In the genomic region with DNA sequence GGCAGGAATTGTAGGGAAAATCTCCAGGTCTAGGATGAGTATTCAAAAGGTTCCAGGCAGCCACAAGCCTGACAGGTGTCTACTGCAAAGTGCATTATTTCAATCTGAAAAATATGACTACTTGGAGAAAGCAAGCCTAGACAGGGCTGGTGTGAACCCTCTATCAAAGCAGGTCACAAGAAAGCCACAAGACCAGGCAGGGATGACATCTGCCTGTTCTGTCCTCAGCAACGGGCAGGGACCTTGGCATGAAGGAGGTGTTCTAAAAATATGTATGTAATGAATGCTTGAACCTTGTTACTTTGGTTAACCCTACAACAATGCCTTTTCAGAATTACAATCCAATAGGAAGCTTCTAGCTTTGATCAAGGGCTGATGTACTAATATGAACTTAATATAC, we compare ENCODE assay signal across 16 cellular contexts. TPM values are rescaled to one million over a fixed set of nuclear protein-coding genes. Genes with fewer than 3 reads are reported as not detected.
"Had no signal": no experiment of that assay in that cellular context is flagged by ENCODE, and none has a peak within 500 bp of the region (broad histone marks: within the 10 kb centered on the region; RNA-seq: fewer than 3 reads in every experiment).

No MANE protein-coding gene starts in this region.

- H3K27ac Mint-ChIP-seq: activated CD4-positive, alpha-beta T cell treated with anti-CD3 and anti-CD28 coated beads, Interleukin-2, amount 10 ng/mL, durations not matched to agents 7 days and 5 days; activated T-helper 1 cell treated with anti-CD3 and anti-CD28 coated beads, Interleukin-12 subunit alpha, Interleukin-12 subunit beta, Interleukin-2, Interleukin-4 antibody, amounts not matched to agents 30 ng/mL and 10 ng/mL and 1 ng/mL, durations not matched to agents 14 hours and 24 hours and 36 hours had no signal

- DNase-seq: activated CD4-positive, alpha-beta T cell treated with anti-CD3 and anti-CD28 coated beads, Interleukin-2, amount 10 ng/mL, durations not matched to agents 7 days and 5 days; activated CD4-positive, CD25-positive, alpha-beta regulatory T cell; activated naive CD4-positive, alpha-beta T cell treated with Interleukin-2 at 50 U/mL for 16 hours; anterior cingulate cortex; brain microvascular endothelial cell; left cardiac atrium; naive thymus-derived CD8-positive, alpha-beta T cell; retina had no signal

- H3K4me3 ChIP-seq: lung, SK-N-MC, smooth muscle cell had no signal

- H3K9me3 Mint-ChIP-seq: activated CD4-positive, alpha-beta T cell treated with anti-CD3 and anti-CD28 coated beads, Interleukin-2, amount 10 ng/mL, durations not matched to agents 7 days and 5 days; activated T-helper 1 cell treated with anti-CD3 and anti-CD28 coated beads, Interleukin-12 subunit alpha, Interleukin-12 subunit beta, Interleukin-2, Interleukin-4 antibody, amounts not matched to agents 30 ng/mL and 10 ng/mL and 1 ng/mL, durations not matched to agents 14 hours and 24 hours and 36 hours; naive thymus-derived CD8-positive, alpha-beta T cell had no signal

- H3K27ac ChIP-seq: brain microvascular endothelial cell, SK-N-MC had no signal

- H3K36me3 ChIP-seq: brain microvascular endothelial cell had no signal

- FAIRE-seq: endometrium had no signal

- H3K4me3 Mint-ChIP-seq: activated CD4-positive, alpha-beta T cell treated with anti-CD3 and anti-CD28 coated beads, Interleukin-2, amount 10 ng/mL, durations not matched to agents 7 days and 5 days; activated T-helper 1 cell treated with anti-CD3 and anti-CD28 coated beads, Interleukin-12 subunit alpha, Interleukin-12 subunit beta, Interleukin-2, Interleukin-4 antibody, amounts not matched to agents 30 ng/mL and 10 ng/mL and 1 ng/mL, durations not matched to agents 14 hours and 24 hours and 36 hours had no signal

- H3K27me3 Mint-ChIP-seq: activated CD4-positive, alpha-beta T cell treated with anti-CD3 and anti-CD28 coated beads, Interleukin-2, amount 10 ng/mL, durations not matched to agents 7 days and 5 days had no signal

- H3K36me3 Mint-ChIP-seq: naive thymus-derived CD8-positive, alpha-beta T cell had no signal

RNA-seq across cellular contexts. Expression of a gene that starts 1.2 kb away (rescaled TPM):
- total RNA-seq: activated CD4-positive, alpha-beta T cell treated with anti-CD3 and anti-CD28 coated beads, Interleukin-2, amount 10 ng/mL, durations not matched to agents 7 days and 5 days; activated CD8-positive, alpha-beta memory T cell treated with anti-CD3 and anti-CD28 coated beads for 36 hours; activated T-helper 1 cell treated with anti-CD3 and anti-CD28 coated beads, Interleukin-12 subunit alpha, Interleukin-12 subunit beta, Interleukin-2, Interleukin-4 antibody, amounts not matched to agents 30 ng/mL and 10 ng/mL and 1 ng/mL, durations not matched to agents 14 hours and 24 hours and 36 hours; glomerular endothelial cell; lung; naive thymus-derived CD8-positive, alpha-beta T cell; smooth muscle cell; urinary bladder had no signal
- polyA plus RNA-seq: lung; naive thymus-derived CD8-positive, alpha-beta T cell; smooth muscle cell; urinary bladder had no signal

RNA-seq across cellular contexts. Expression of a gene that starts 36.2 kb away (rescaled TPM):
- total RNA-seq: activated CD4-positive, alpha-beta T cell treated with anti-CD3 and anti-CD28 coated beads, Interleukin-2, amount 10 ng/mL, durations not matched to agents 7 days and 5 days; activated CD8-positive, alpha-beta memory T cell treated with anti-CD3 and anti-CD28 coated beads for 36 hours; activated T-helper 1 cell treated with anti-CD3 and anti-CD28 coated beads, Interleukin-12 subunit alpha, Interleukin-12 subunit beta, Interleukin-2, Interleukin-4 antibody, amounts not matched to agents 30 ng/mL and 10 ng/mL and 1 ng/mL, durations not matched to agents 14 hours and 24 hours and 36 hours; glomerular endothelial cell; naive thymus-derived CD8-positive, alpha-beta T cell; smooth muscle cell had no signal
- polyA plus RNA-seq: smooth muscle cell had no signal
